15 cellular contexts compared by ENCODE assay signal in genomic region chr1:162755306-162755705, GRCh38.
"Had no signal": no experiment of that assay in that cellular context is flagged by ENCODE, and none has a peak within 500 bp of the region (broad histone marks: within the 10 kb centered on the region; RNA-seq: fewer than 3 reads in every experiment).

No MANE protein-coding gene starts in this region.

- DNase-seq: activated CD4-positive, alpha-beta memory T cell treated with anti-CD3 and anti-CD28 coated beads, Interleukin-2, amount 10 ng/mL, durations not matched to agents 7 days and 5 days; activated gamma-delta T cell treated with Interleukin-2 at 50 U/mL for 16 hours; activated naive CD8-positive, alpha-beta T cell treated with anti-CD3 and anti-CD28 coated beads, Interleukin-2, amount 10 ng/mL, durations not matched to agents 7 days and 5 days; activated T-cell treated with anti-CD3 and anti-CD28 coated beads, Interleukin-2, amount 50 U/mL, for 72 hours; anterior cingulate cortex; colonic mucosa; effector CD4-positive, alpha-beta T cell; hippocampal formation; left ventricle myocardium superior; mesendoderm; nephron progenitor cell; stimulated activated CD4-positive, alpha-beta T cell treated with anti-CD3 and anti-CD28 coated beads, Interleukin-4, amount 100 ng/mL, for 24 hours; stimulated activated naive CD8-positive, alpha-beta T cell treated with anti-CD3 and anti-CD28 coated beads, Interleukin-15, amount 100 ng/mL, for 72 hours; testis had no signal

- H3K27ac ChIP-seq: cardiac muscle cell, colonic mucosa, testis had no signal

- H3K9me3 Mint-ChIP-seq: activated CD4-positive, alpha-beta memory T cell treated with anti-CD3 and anti-CD28 coated beads, Interleukin-2, amount 10 ng/mL, durations not matched to agents 7 days and 5 days; activated naive CD8-positive, alpha-beta T cell treated with anti-CD3 and anti-CD28 coated beads, Interleukin-2, amount 10 ng/mL, durations not matched to agents 7 days and 5 days; activated T-cell treated with anti-CD3 and anti-CD28 coated beads, Interleukin-2, amount 50 U/mL, for 72 hours; stimulated activated naive CD8-positive, alpha-beta T cell treated with anti-CD3 and anti-CD28 coated beads, Interleukin-15, amount 100 ng/mL, for 72 hours had no signal

- H3K27ac Mint-ChIP-seq: activated CD4-positive, alpha-beta memory T cell treated with anti-CD3 and anti-CD28 coated beads, Interleukin-2, amount 10 ng/mL, durations not matched to agents 7 days and 5 days; activated naive CD8-positive, alpha-beta T cell treated with anti-CD3 and anti-CD28 coated beads, Interleukin-2, amount 10 ng/mL, durations not matched to agents 7 days and 5 days; activated T-cell treated with anti-CD3 and anti-CD28 coated beads, Interleukin-2, amount 50 U/mL, for 72 hours; nephron progenitor cell; stimulated activated naive CD8-positive, alpha-beta T cell treated with anti-CD3 and anti-CD28 coated beads, Interleukin-15, amount 100 ng/mL, for 72 hours had no signal

- H3K9me3 ChIP-seq: colonic mucosa, testis had no signal

- H3K36me3 Mint-ChIP-seq: activated naive CD8-positive, alpha-beta T cell treated with anti-CD3 and anti-CD28 coated beads, Interleukin-2, amount 10 ng/mL, durations not matched to agents 7 days and 5 days had no signal

- H3K36me3 ChIP-seq: cardiac muscle cell, colonic mucosa had no signal

- H3K27me3 Mint-ChIP-seq: activated CD4-positive, alpha-beta memory T cell treated with anti-CD3 and anti-CD28 coated beads, Interleukin-2, amount 10 ng/mL, durations not matched to agents 7 days and 5 days; activated naive CD8-positive, alpha-beta T cell treated with anti-CD3 and anti-CD28 coated beads, Interleukin-2, amount 10 ng/mL, durations not matched to agents 7 days and 5 days; stimulated activated naive CD8-positive, alpha-beta T cell treated with anti-CD3 and anti-CD28 coated beads, Interleukin-15, amount 100 ng/mL, for 72 hours had no signal

- H3K4me3 Mint-ChIP-seq: activated CD4-positive, alpha-beta memory T cell treated with anti-CD3 and anti-CD28 coated beads, Interleukin-2, amount 10 ng/mL, durations not matched to agents 7 days and 5 days; activated naive CD8-positive, alpha-beta T cell treated with anti-CD3 and anti-CD28 coated beads, Interleukin-2, amount 10 ng/mL, durations not matched to agents 7 days and 5 days; activated T-cell treated with anti-CD3 and anti-CD28 coated beads, Interleukin-2, amount 50 U/mL, for 72 hours; nephron progenitor cell; stimulated activated naive CD8-positive, alpha-beta T cell treated with anti-CD3 and anti-CD28 coated beads, Interleukin-15, amount 100 ng/mL, for 72 hours had no signal

- H3K4me3 ChIP-seq: cardiac muscle cell, colonic mucosa, testis had no signal

- H3K4me1 ChIP-seq: colonic mucosa, testis had no signal

- H3K27me3 ChIP-seq: cardiac muscle cell, colonic mucosa, testis had no signal

- ATAC-seq: activated T-cell treated with anti-CD3 and anti-CD28 coated beads, Interleukin-2, amount 50 U/mL, for 72 hours; left ventricle myocardium superior; stimulated activated naive CD8-positive, alpha-beta T cell treated with anti-CD3 and anti-CD28 coated beads, Interleukin-15, amount 100 ng/mL, for 72 hours had no signal

- H3K4me1 Mint-ChIP-seq: activated CD4-positive, alpha-beta memory T cell treated with anti-CD3 and anti-CD28 coated beads, Interleukin-2, amount 10 ng/mL, durations not matched to agents 7 days and 5 days; stimulated activated naive CD8-positive, alpha-beta T cell treated with anti-CD3 and anti-CD28 coated beads, Interleukin-15, amount 100 ng/mL, for 72 hours had no signal
